In the genomic region with DNA sequence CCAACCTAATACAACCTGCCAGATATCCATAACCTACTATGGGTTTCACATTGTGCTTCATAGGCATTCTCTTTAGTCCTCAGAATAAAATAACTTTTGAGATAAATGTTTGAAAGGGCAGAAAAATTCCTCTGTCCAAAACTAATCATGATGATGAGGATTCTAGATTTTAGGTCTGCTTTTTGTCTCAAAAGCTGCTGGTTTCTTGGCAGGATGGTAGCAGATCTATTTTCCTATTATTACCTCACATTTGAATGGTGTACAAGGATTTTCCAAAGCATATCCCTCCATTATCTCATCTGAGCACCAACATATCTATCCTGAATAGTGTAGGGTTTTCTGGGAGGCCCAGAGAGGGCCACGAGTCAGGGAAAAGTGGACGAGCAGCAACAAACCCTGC, we compare ENCODE assay signal across 16 cellular contexts.
DNase-seq lines count a peak whose midpoint lies in the region; ATAC-seq and TF ChIP-seq lines count a peak whose summit lies in the region.
"Had no signal": no experiment of that assay in that cellular context is flagged by ENCODE, and none has a peak within 500 bp of the region (broad histone marks: within the 10 kb centered on the region; RNA-seq: fewer than 3 reads in every experiment).

No MANE protein-coding gene starts in this region.

- intact Hi-C loops in ascending aorta (cut with DNase I): loop anchor here (5.0 kb wide), 1 partner anchor 205 kb away; no protein-coding TSS in a partner anchor
- intact Hi-C loops in stomach (cut with DNase I; ENCODE audit: low total_unique reads): no loop called here

- no peaks in the 10 kb centered on the region for H3K9me2 ChIP-seq in hepatocyte (replicated peaks; ENCODE audit: insufficient read depth)

- H3K27ac ChIP-seq in RWPE2 (ENCODE audit: poor library complexity, severe bottlenecking) (peak overlapping the region; percentile 9), ascending aorta (peak overlapping the region; percentile 17 to 71), hepatocyte (peak overlapping the region; percentile 6), stomach (peak overlapping the region in 3 of 5 donors; percentile 30 to 66 (median 50))

- DNase-seq in RWPE2 (ENCODE audit: low spot score): no peak
- no peak for DNase-seq in ascending aorta (ENCODE audit: low spot score in 2 of 2)
- no peak for DNase-seq in hepatocyte (ENCODE audit: low spot score)
- no peak for DNase-seq in stomach
- DNase-seq in HT-29 (ENCODE audit: low spot score): no peak
- no peak for DNase-seq in NCI-H128 (lab: John Stamatoyannopoulos, UW; ENCODE audit: unreplicated experiment)
- no peak for DNase-seq in NCI-H1048 (lab: John Stamatoyannopoulos, UW)
- DNase-seq in SKM-1 treated with dmso at 0.1 percent for 144 hours (lab: John Stamatoyannopoulos, UW; ENCODE audit: unreplicated experiment): no peak
- DNase-seq: BE2C; CD4-positive, alpha-beta memory T cell; GDM1; GOT3; NCI-H1092; NCI-H1694 treated with DMSO at 0.1 percent for 48 hours; SHP77 treated with DMSO at 0.1 percent for 48 hours had no signal

- H3K4me3 ChIP-seq in RWPE2 (ENCODE audit: severe bottlenecking): no peak overlapping the region
- no peak overlapping the region for H3K4me3 ChIP-seq in ascending aorta
- no peak overlapping the region for H3K4me3 ChIP-seq in hepatocyte
- H3K4me3 ChIP-seq in stomach: no peak overlapping the region
- H3K4me3 ChIP-seq: K562 had no signal

- no peak for TF ChIP-seq POLR2A in stomach (IDR thresholded peaks at IDR 0.05)

- H2AFZ ChIP-seq in hepatocyte: no peak overlapping the region

- ATAC-seq in RWPE2 (ENCODE audit: low read depth): no peak
- ATAC-seq: K562 had no signal

- H3K9me3 ChIP-seq in RWPE2 (ENCODE audit: severe bottlenecking) (no peaks in the 10 kb centered on the region), ascending aorta (no peaks in the 10 kb centered on the region), hepatocyte (ENCODE audit: low read depth) (no peaks in the 10 kb centered on the region), stomach (no peaks in the 10 kb centered on the region)
- H3K9me3 ChIP-seq: BE2C had no signal

- no peak overlapping the region for H3K4me2 ChIP-seq in hepatocyte

- no peaks in the 10 kb centered on the region for H3K79me2 ChIP-seq in hepatocyte

- no peaks in the 10 kb centered on the region for H4K20me1 ChIP-seq in hepatocyte (ENCODE audit: insufficient read depth, poor library complexity, severe bottlenecking)

- H3K36me3 ChIP-seq in RWPE2 (ENCODE audit: low read depth) (no peaks in the 10 kb centered on the region), ascending aorta (no peaks in the 10 kb centered on the region), hepatocyte (replicated peaks; ENCODE audit: insufficient read depth, low read depth) (no peaks in the 10 kb centered on the region), stomach (no peaks in the 10 kb centered on the region)
- H3K36me3 ChIP-seq: BE2C had no signal

- TF ChIP-seq EP300 in stomach (IDR thresholded peaks at IDR 0.05): no peak

- H3K4me1 ChIP-seq in RWPE2 (ENCODE audit: insufficient read depth, poor library complexity, severe bottlenecking): peaks cover 4% of the 10 kb centered on the region
- peaks cover 7 to 30% of the 10 kb centered on the region in 2 donors for H3K4me1 ChIP-seq in ascending aorta
- peaks cover 52% of the 10 kb centered on the region for H3K4me1 ChIP-seq in hepatocyte (ENCODE audit: insufficient read depth)
- peaks cover 18 to 63% (median 29%) of the 10 kb centered on the region in 4 donors for H3K4me1 ChIP-seq in stomach

- WGBS in hepatocyte (ENCODE audit: low lambda C conversion rate, missing lambda C conversion rate): 50% methylated on average over 2 of the region's 2 CpGs
- 34 to 60% (median 54%) methylated on average over 2 of the region's 2 CpGs for WGBS in stomach, 5 donors

- no peak for TF ChIP-seq CTCF in RWPE2 (IDR thresholded peaks at IDR 0.05; ENCODE audit: poor library complexity, severe bottlenecking)
- TF ChIP-seq CTCF in ascending aorta (IDR thresholded peaks at IDR 0.05): no peak
- no peak for TF ChIP-seq CTCF in hepatocyte (IDR thresholded peaks at IDR 0.05; ENCODE audit: poor library complexity)
- TF ChIP-seq CTCF in stomach (IDR thresholded peaks at IDR 0.05): no peak

- H3K27me3 ChIP-seq in RWPE2 (ENCODE audit: insufficient read depth, poor library complexity, severe bottlenecking) (no peaks in the 10 kb centered on the region), ascending aorta (no peaks in the 10 kb centered on the region), hepatocyte (no peaks in the 10 kb centered on the region), stomach (no peaks in the 10 kb centered on the region)
- H3K27me3 ChIP-seq: BE2C had no signal
